27 cellular contexts compared by ENCODE assay signal in the genomic region with DNA sequence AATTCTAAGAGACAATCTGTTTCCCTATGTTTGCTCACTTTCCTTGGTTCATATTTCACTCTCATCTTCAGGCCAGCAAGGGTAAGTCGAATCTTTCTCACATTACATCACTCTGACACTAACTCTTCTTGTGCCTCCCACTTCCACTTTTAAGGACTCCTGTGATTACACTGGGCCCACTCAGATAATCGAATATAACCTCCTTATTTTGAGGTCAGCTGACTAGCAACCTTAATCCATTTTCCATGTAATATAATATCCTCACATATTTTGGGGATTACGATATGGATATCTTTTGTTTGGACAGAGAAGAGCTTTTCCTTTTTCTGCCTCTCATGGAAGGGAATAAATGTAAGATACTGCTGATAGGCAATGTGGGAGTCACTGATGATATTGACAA.
"Had no signal": no experiment of that assay in that cellular context is flagged by ENCODE, and none has a peak within 500 bp of the region (broad histone marks: within the 10 kb centered on the region; RNA-seq: fewer than 3 reads in every experiment).

No MANE protein-coding gene starts in this region.

- H3K9me3 ChIP-seq: gastroesophageal sphincter, right lobe of liver, thoracic aorta, uterus had no signal

- FAIRE-seq: astrocyte, endothelial cell of umbilical vein, kidney, small intestine had no signal

- H3K27ac ChIP-seq: gastroesophageal sphincter, right lobe of liver, thoracic aorta, uterus had no signal

- ATAC-seq: activated CD8-positive, alpha-beta T cell treated with anti-CD3 and anti-CD28 coated beads for 36 hours; activated T-cell treated with anti-CD3 and anti-CD28 coated beads, Interleukin-2, amount 50 U/mL, for 4 hours; activated T-helper 17 cell treated with anti-CD3 and anti-CD28 coated beads, Interleukin-2, amount 50 U/mL, for 72 hours; gastroesophageal sphincter; left colon; naive thymus-derived CD8-positive, alpha-beta T cell; right lobe of liver; stimulated activated effector memory CD8-positive, alpha-beta T cell treated with anti-CD3 and anti-CD28 coated beads, Interleukin-12 subunit alpha, Interleukin-12 subunit beta, amount 100 ng/mL, for 72 hours had no signal

- DNase-seq: activated B cell treated with CpG ODN at 0.5 μM for 24 hours; activated CD4-positive, alpha-beta T cell treated with anti-CD3 and anti-CD28 coated beads, Interleukin-2, amount 50 U/mL, for 1 hour; activated CD8-positive, alpha-beta T cell treated with anti-CD3 and anti-CD28 coated beads for 36 hours; activated gamma-delta T cell treated with Interleukin-2 at 50 U/mL for 16 hours; activated naive CD4-positive, alpha-beta T cell treated with anti-CD3 and anti-CD28 coated beads, Interleukin-2, amount 50 U/mL, for 16 hours; activated T-cell treated with anti-CD3 and anti-CD28 coated beads, Interleukin-2, amount 50 U/mL, for 4 hours; amniotic stem cell; caudate nucleus; cortex of kidney; head of caudate nucleus; hippocampal formation; kidney; left colon; naive thymus-derived CD8-positive, alpha-beta T cell; posterior cingulate gyrus; right lobe of liver; small intestine; stimulated activated CD4-positive, alpha-beta T cell treated with anti-CD3 and anti-CD28 coated beads, Interleukin-4, amount 100 ng/mL, for 24 hours; T-helper 2 cell; trophoblast cell; uterus had no signal

- H3K27me3 ChIP-seq: gastroesophageal sphincter, right lobe of liver, uterus had no signal

- H3K4me3 ChIP-seq: gastroesophageal sphincter, right lobe of liver, thoracic aorta, uterus had no signal

- H3K4me1 ChIP-seq: uterus had no signal

- H3K36me3 ChIP-seq: gastroesophageal sphincter, right lobe of liver, thoracic aorta, uterus had no signal
